In the genomic region with DNA sequence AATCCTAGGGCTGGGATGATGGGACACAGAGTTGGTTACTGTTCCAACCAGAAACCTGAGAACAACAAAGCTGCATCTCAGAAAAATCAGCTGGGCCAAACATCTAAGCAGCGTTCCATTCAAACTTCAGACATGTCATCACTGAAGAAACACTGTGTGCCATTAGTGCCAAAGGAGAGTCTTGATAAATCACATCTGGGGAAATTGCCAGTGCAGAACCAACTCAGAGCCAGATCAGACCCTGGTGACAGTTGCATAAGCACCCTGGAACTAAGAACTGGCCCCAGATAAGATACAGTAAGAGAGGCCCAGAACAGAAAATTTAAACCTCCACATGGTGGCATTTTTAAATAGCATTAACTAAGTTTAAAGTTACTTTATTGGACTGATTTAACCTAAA, we compare ENCODE assay signal across 22 cellular contexts.
"Had no signal": no experiment of that assay in that cellular context is flagged by ENCODE, and none has a peak within 500 bp of the region (broad histone marks: within the 10 kb centered on the region; RNA-seq: fewer than 3 reads in every experiment).

No MANE protein-coding gene starts in this region.

- ATAC-seq: left lung; mucosa of descending colon; natural killer cell treated with Interleukin-12 subunit alpha and Interleukin-12 subunit beta and Interleukin-15 and Interleukin-18, amount 100 ng/mL, for 72 hours; right lobe of liver; stimulated activated effector memory CD8-positive, alpha-beta T cell treated with anti-CD3 and anti-CD28 coated beads, Interleukin-12 subunit alpha, Interleukin-12 subunit beta, amount 100 ng/mL, for 72 hours; stimulated activated naive CD8-positive, alpha-beta T cell treated with anti-CD3 and anti-CD28 coated beads, Interleukin-15, amount 100 ng/mL, for 72 hours had no signal

- DNase-seq: activated CD4-positive, alpha-beta T cell treated with anti-CD3 and anti-CD28 coated beads for 4 hours; activated CD4-positive, alpha-beta T cell treated with anti-CD3 and anti-CD28 coated beads, Interleukin-2, amount 50 U/mL, for 4 hours; activated CD8-positive, alpha-beta memory T cell treated with anti-CD3 and anti-CD28 coated beads for 24 hours; activated effector memory CD4-positive, alpha-beta T cell treated with Interleukin-2 at 50 U/mL for 16 hours; activated naive CD4-positive, alpha-beta T cell treated with Interleukin-2 at 50 U/mL for 16 hours; anterior cingulate cortex; cerebellar nuclear complex; colonic mucosa; effector CD8-positive, alpha-beta T cell; esophagus squamous epithelium; foreskin melanocyte; heart right ventricle; kidney glomerular epithelial cell; left lung; mucosa of descending colon; right lobe of liver; stimulated activated CD4-positive, alpha-beta T cell treated with anti-CD3 and anti-CD28 coated beads, Interleukin-12 subunit alpha, Interleukin-12 subunit beta, amount 100 ng/mL, for 4 hours; stimulated activated CD4-positive, alpha-beta T cell treated with anti-CD3 and anti-CD28 coated beads, Interleukin-4, amount 100 ng/mL, for 24 hours; stimulated activated naive CD8-positive, alpha-beta T cell treated with anti-CD3 and anti-CD28 coated beads, Interleukin-15, amount 100 ng/mL, for 72 hours; thyroid gland had no signal
